In the genomic region with DNA sequence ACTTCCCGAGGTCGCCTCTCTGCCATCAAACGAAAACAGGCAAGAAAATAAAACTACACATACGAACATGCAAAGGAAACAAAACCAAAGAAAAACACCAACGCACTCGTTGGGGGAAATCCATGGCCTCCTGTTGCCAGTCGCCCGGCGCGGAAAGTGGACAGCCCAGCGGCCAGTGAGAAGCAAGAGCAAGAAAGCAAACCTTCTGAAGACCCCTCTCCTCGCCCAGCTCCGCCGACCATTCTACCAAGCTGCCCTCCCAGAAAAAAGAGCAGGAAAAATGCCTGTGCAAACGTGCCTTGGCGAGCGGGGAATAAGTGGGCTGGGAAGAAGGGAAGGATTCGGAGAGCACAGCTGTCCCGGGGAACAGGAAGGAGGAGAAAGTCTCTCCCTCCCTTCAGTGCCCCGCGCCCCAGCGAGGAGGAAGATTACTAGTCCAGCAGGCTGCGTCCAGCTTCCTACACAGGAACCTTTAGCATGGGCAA, we compare ENCODE assay signal across 8 cellular contexts. TPM values are rescaled to one million over a fixed set of nuclear protein-coding genes. Genes with fewer than 3 reads are reported as not detected.
DNase-seq lines count a peak whose midpoint lies in the region; ATAC-seq and TF ChIP-seq lines count a peak whose summit lies in the region.

No MANE protein-coding gene starts in this region.

- H3K27me3 ChIP-seq in gastroesophageal sphincter: no peaks in the 10 kb centered on the region
- H3K27me3 ChIP-seq in parathyroid adenoma (ENCODE audit: control insufficient read depth, insufficient read depth, low read length): no peaks in the 10 kb centered on the region

- no peak overlapping the region for H3K9ac ChIP-seq in parathyroid adenoma

- in situ Hi-C loops in GM13976 (cut with MboI; ENCODE audit: low sequenced_read_pairs, unreplicated experiment): no loop called here

- TF ChIP-seq POLR2A in gastroesophageal sphincter (IDR thresholded peaks at IDR 0.05): peak in 1 of 2 donors; percentile 10

- H3K27ac ChIP-seq in gastroesophageal sphincter (peak overlapping the region; percentile 87 to 98 (median 94)), parathyroid adenoma (peak overlapping the region; percentile 71)

- H3K4me2 ChIP-seq in parathyroid adenoma (ENCODE audit: low read length): peak overlapping the region; percentile 85

- H3K9me3 ChIP-seq in gastroesophageal sphincter (no peaks in the 10 kb centered on the region), parathyroid adenoma (ENCODE audit: control insufficient read depth, low read length) (no peaks in the 10 kb centered on the region)

- H3K79me2 ChIP-seq in parathyroid adenoma: no peaks in the 10 kb centered on the region

- H3K4me1 ChIP-seq in gastroesophageal sphincter (peaks cover 0 to 43% (median 0%) of the 10 kb centered on the region in 3 donors), parathyroid adenoma (no peaks in the 10 kb centered on the region)

- no peaks in the 10 kb centered on the region for H3K36me3 ChIP-seq in gastroesophageal sphincter
- H3K36me3 ChIP-seq in parathyroid adenoma (ENCODE audit: control insufficient read depth, insufficient read depth, low read length): no peaks in the 10 kb centered on the region

- DNase-seq in GM13976 (ENCODE audit: low spot score) (peak; percentile 15), NOMO-1 (lab: John Stamatoyannopoulos, UW; ENCODE audit: unreplicated experiment in 2 of 2) (no peak), inferior parietal cortex (ENCODE audit: extremely low spot score) (no peak)
- DNase-seq in Jurkat, Clone E6-1 (ENCODE audit: low read depth, low spot score): no peak
- peak; percentile 8 for DNase-seq in activated T-helper 9 cell treated with anti-CD3 and anti-CD28 coated beads, Interleukin-2, amount 50 U/mL, for 16 hours (ENCODE audit: low read depth)

- ATAC-seq in gastroesophageal sphincter: peak; percentile 56
- no peak for ATAC-seq in GM19452 (IDR thresholded peaks at IDR 0.05; ENCODE audit: unreplicated experiment)

- no peak for TF ChIP-seq EP300 in gastroesophageal sphincter (IDR thresholded peaks at IDR 0.05)

- H3K4me3 ChIP-seq in Jurkat, Clone E6-1 (ENCODE audit: low read length): peak overlapping the region; percentile 49; the same call in 1 of the 2 replicates
- H3K4me3 ChIP-seq in gastroesophageal sphincter (peak overlapping the region; percentile 84 to 88), parathyroid adenoma (ENCODE audit: low read depth, low read length) (peak overlapping the region; percentile 72)

- peak overlapping the region; percentile 94 for H2AFZ ChIP-seq in parathyroid adenoma

- TF ChIP-seq CTCF in GM13976 (IDR thresholded peaks at IDR 0.05; ENCODE audit: borderline replicate concordance, control extremely low read depth, extremely low read depth, insufficient read depth, missing control alignments) (no peak), gastroesophageal sphincter (IDR thresholded peaks at IDR 0.05) (no peak), parathyroid adenoma (IDR thresholded peaks at IDR 0.05) (no peak)

- WGBS in gastroesophageal sphincter (ENCODE audit: low coverage in 1 of 2), 2 donors: 0 to 1% methylated on average over 12 to 15 of the region's 23 CpGs

RNA-seq across cellular contexts. Expression of a gene that starts 0.8 kb away (rescaled TPM):
- 3.0 TPM for polyA plus RNA-seq in Jurkat, Clone E6-1 (2012; ENCODE audit: insufficient read depth, insufficient read length)
- 10 to 100 TPM; 22.3 to 45.1 (median 31.1) TPM for total RNA-seq in gastroesophageal sphincter

Comparison
In these comparisons a context has a peak if more than half of its experiments do, and no peak if none do; other contexts are left out.
1. DNase-seq: peak in GM13976 (single experiment) and activated T-helper 9 cell treated with anti-CD3 and anti-CD28 coated beads, Interleukin-2, amount 50 U/mL, for 16 hours (single experiment); none in Jurkat, Clone E6-1 (single experiment), NOMO-1 (0 of 2) and inferior parietal cortex (single experiment).
2. Peak in every context shown above with its lines, with median percentiles within 50 percentile points of each other: H3K4me3 ChIP-seq.